In the genomic region with DNA sequence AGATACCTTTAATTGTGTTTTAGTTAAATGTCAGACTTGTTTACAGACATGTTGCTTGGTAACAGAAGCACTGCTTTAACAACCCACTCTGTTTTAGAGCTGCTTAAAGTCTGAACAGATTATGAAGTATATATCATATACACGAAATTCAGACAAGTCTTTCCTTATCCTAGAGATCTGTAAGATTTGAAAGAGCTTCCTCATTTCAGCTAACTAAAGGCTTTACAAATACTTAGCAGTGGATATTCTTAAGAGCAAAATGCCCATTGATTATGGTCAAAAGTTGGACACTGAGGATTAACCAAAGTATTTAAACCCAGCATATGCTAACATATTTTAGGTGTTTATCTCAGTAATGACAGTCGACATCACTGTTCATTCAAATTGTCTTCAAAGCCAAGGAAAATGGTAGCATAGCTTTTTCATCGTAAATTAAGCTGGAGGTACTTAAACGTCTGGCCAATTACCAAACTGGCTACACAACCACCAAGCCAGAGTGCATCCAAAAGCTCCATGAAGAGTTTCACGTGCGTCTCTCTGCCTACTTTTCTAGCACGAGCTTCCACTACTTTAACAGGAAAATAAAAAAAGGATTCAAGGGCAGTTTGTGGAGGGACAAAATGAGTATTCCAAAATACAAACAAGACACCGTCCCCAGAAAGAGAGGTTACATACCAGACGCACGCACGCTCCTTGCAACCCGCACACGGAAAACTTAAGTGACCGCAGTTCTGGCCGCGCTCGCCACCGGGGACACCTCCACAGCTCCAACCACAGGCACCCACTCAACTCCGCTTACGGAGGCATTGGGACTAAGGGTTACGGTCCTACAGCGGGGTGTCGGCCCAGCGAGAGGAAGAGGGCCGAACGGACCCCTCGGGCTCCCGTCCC, we compare ENCODE assay signal across 8 cellular contexts. TPM values are rescaled to one million over a fixed set of nuclear protein-coding genes. Genes with fewer than 3 reads are reported as not detected.
DNase-seq lines count a peak whose midpoint lies in the region; TF ChIP-seq lines count a peak whose summit lies in the region.

No MANE protein-coding gene starts in this region.

- in situ Hi-C loops in GM23248 (cut with MboI) = no loop called here

- no peak for TF ChIP-seq CTCF in WI38 (IDR thresholded peaks at IDR 0.05; ENCODE audit: low read depth, low read length)
- no peak for TF ChIP-seq CTCF in fibroblast of the aortic adventitia (IDR thresholded peaks at IDR 0.05; ENCODE audit: insufficient read depth, low read length)
- TF ChIP-seq CTCF in osteocyte (IDR thresholded peaks at IDR 0.05) = no peak

- H3K4me1 ChIP-seq in GM23248 (ENCODE audit: insufficient read depth) = peaks cover 10% of the 10 kb centered on the region

- no peaks in the 10 kb centered on the region for H3K9me3 Mint-ChIP-seq in osteocyte (ENCODE audit: unreplicated experiment)

- peak overlapping the region; percentile 85 for H3K4me3 Mint-ChIP-seq in osteocyte (ENCODE audit: unreplicated experiment)

- no peaks in the 10 kb centered on the region for H3K9me2 ChIP-seq in GM23248 (ENCODE audit: insufficient read depth)

- H3K4me3 ChIP-seq in GM23248 = peak overlapping the region; percentile 93
- H3K4me3 ChIP-seq in WI38 (ENCODE audit: low read depth, low read length) = peak overlapping the region; percentile 87
- H3K4me3 ChIP-seq in fibroblast of the aortic adventitia (ENCODE audit: low read depth, low read length) = peak overlapping the region; percentile 97

- H2AFZ ChIP-seq in GM23248 = peak overlapping the region; percentile 95

- H3F3A ChIP-seq in GM23248 (ENCODE audit: insufficient read depth) = peaks cover 16% of the 10 kb centered on the region

- peak overlapping the region; percentile 92 for H3K27ac ChIP-seq in GM23248

- peaks cover 48% of the 10 kb centered on the region for H3K79me2 ChIP-seq in GM23248 (ENCODE audit: insufficient read depth)

- no peaks in the 10 kb centered on the region for H3K9me3 ChIP-seq in GM23248 (ENCODE audit: low read depth)

- 3 to 4% methylated on average over 28 of the region's 28 CpGs for WGBS in GM23248 (ENCODE audit: low coverage in 1 of 2, low lambda C conversion rate in 2 of 2, missing lambda C conversion rate in 2 of 2), 2 experiments

- H3K27me3 ChIP-seq in GM23248 (replicated peaks; ENCODE audit: insufficient read depth) = no peaks in the 10 kb centered on the region

- H3K36me3 Mint-ChIP-seq in osteocyte (ENCODE audit: unreplicated experiment) = peaks cover 9% of the 10 kb centered on the region

- peak; percentile 67 for DNase-seq in DMS 273 (lab: John Stamatoyannopoulos, UW; ENCODE audit: unreplicated experiment)
- DNase-seq in DMS 273 treated with DMSO at 0.1 percent for 48 hours (lab: John Stamatoyannopoulos, UW) = no peak
- peak; percentile 74 for DNase-seq in GM23248
- DNase-seq in LoVo (ENCODE audit: low spot score) = peak; percentile 19
- DNase-seq in fibroblast of the aortic adventitia (ENCODE audit: low read depth) = peak; percentile 54
- no peak for DNase-seq in osteocyte (ENCODE audit: extremely low spot score, unreplicated experiment)
- DNase-seq in 8988T = no peak

- H3K27me3 Mint-ChIP-seq in osteocyte (ENCODE audit: unreplicated experiment) = no peaks in the 10 kb centered on the region

- peaks cover 18% of the 10 kb centered on the region for H3K4me1 Mint-ChIP-seq in osteocyte (ENCODE audit: unreplicated experiment)

- H3K4me2 ChIP-seq in GM23248 (ENCODE audit: unreplicated experiment) = peak overlapping the region; percentile 94

- H3K27ac Mint-ChIP-seq in osteocyte (ENCODE audit: unreplicated experiment) = peak overlapping the region; percentile 92

- H3K36me3 ChIP-seq in GM23248 (ENCODE audit: low read depth) = no peaks in the 10 kb centered on the region

- H4K20me1 ChIP-seq in GM23248 (ENCODE audit: insufficient read depth) = no peaks in the 10 kb centered on the region

- H3K9ac ChIP-seq in GM23248 = peak overlapping the region; percentile 96

RNA-seq across cellular contexts. Expression of a gene that starts 0.5 kb away (rescaled TPM):
- total RNA-seq in GM23248 (2014; rRNA removed; shearing (Covaris generic)) = 5.8 and 21.6 TPM in 2 replicates
- 6.9 and 7.0 TPM in 2 replicates for polyA plus RNA-seq in GM23248 (2016; fragmentation: Nextera tagmentation; extraction: Ambion mirVana)
- total RNA-seq in fibroblast of the aortic adventitia (ENCODE audit: low replicate concordance) = 15.8 and 35.3 TPM in 2 replicates
- total RNA-seq in osteocyte = 11.2 and 13.1 TPM in 2 replicates

Comparison
In these comparisons a context has a peak if more than half of its experiments do, and no peak if none do; other contexts are left out.
1. DNase-seq: peak in DMS 273 (single experiment), GM23248 (single experiment), LoVo (single experiment) and fibroblast of the aortic adventitia (single experiment); none in DMS 273 treated with DMSO at 0.1 percent for 48 hours (single experiment), osteocyte (single experiment) and 8988T (single experiment).
2. Peak in every context shown above with its lines, with median percentiles within 50 percentile points of each other: H3K4me3 ChIP-seq.